In genomic region chr13:112965573-112966115, GRCh38 we compare ENCODE assay signal across 28 cellular contexts. TPM values are rescaled to one million over a fixed set of nuclear protein-coding genes. Genes with fewer than 3 reads are reported as not detected.
A peak's percentile ranks its signal among the peaks of the same experiment; 100 is the strongest.
DNase-seq lines count a peak whose midpoint lies in the region; ATAC-seq, FAIRE-seq and TF ChIP-seq lines count a peak whose summit lies in the region.
"Had no signal": no experiment of that assay in that cellular context is flagged by ENCODE, and none has a peak within 500 bp of the region (broad histone marks: within the 10 kb centered on the region; RNA-seq: fewer than 3 reads in every experiment).

No MANE protein-coding gene starts in this region.

- BruUV-seq in PC-9 (replicated peaks; lab: Mats Ljungman, UMichigan) = no TSS peak

- no peak overlapping the region for H2BK20ac ChIP-seq in H1 (ENCODE audit: low read length)

- peaks cover 5% of the 10 kb centered on the region; the same call in 1 of the 2 replicates for H3K79me1 ChIP-seq in H1 (ENCODE audit: low read depth, low read length)

- POLR2A ChIA-PET in H1 (lab: Charles Lee; ENCODE audit: partially characterized antibody) (interaction anchor here (0.9 kb wide), 1 partner anchor 8 kb away, joined by 4 read pairs; no protein-coding TSS in a partner anchor), PC-9 (lab: Charles Lee; ENCODE audit: unreplicated experiment) (no interaction called here)

- 0 out of 2 replicates have a peak overlapping the region, but pooled peaks have one; percentile 53 for H4K8ac ChIP-seq in H1 (ENCODE audit: extremely low read depth, insufficient read depth, low read length)

- no peak overlapping the region for H2BK120ac ChIP-seq in H1 (replicated peaks; ENCODE audit: low read depth, low read length)

- H3K27ac ChIP-seq in RWPE2 (ENCODE audit: poor library complexity, severe bottlenecking) (no peak overlapping the region), H1 (ENCODE audit: low read depth, low read length) (no peak overlapping the region), lower lobe of right lung (peak overlapping the region; percentile 62), gastrocnemius medialis (peak overlapping the region; percentile 26 to 76 (median 69)), PC-9 (no peak overlapping the region)
- H3K27ac ChIP-seq: colonic mucosa, tibial artery had no signal

- no peak overlapping the region for H2BK15ac ChIP-seq in H1 (ENCODE audit: low read length)

- H3K4me3 ChIP-seq in RWPE2 (ENCODE audit: severe bottlenecking) (no peak overlapping the region), H1 (ENCODE audit: extremely low read depth in 1 of 4, insufficient read depth in 2 of 4, low read depth in 3 of 4, low read length in 4 of 4) (no peak overlapping the region), lower lobe of right lung (peak overlapping the region; percentile 11), gastrocnemius medialis (peak overlapping the region in 1 of 4 donors; percentile 8), PC-9 (no peak overlapping the region)
- H3K4me3 ChIP-seq: colonic mucosa, tibial artery had no signal

- no peak overlapping the region for H3K4ac ChIP-seq in H1 (replicated peaks; ENCODE audit: insufficient read length, low read depth, low read length)

- H3K9me3 ChIP-seq in RWPE2 (ENCODE audit: severe bottlenecking) (no peaks in the 10 kb centered on the region), H1 (ENCODE audit: insufficient read depth in 2 of 2, low read depth in 1 of 2, low read length in 1 of 2) (no peaks in the 10 kb centered on the region), lower lobe of right lung (no peaks in the 10 kb centered on the region), gastrocnemius medialis (no peaks in the 10 kb centered on the region), PC-9 (ENCODE audit: insufficient read depth, low read depth) (no peaks in the 10 kb centered on the region)
- H3K9me3 ChIP-seq: colonic mucosa, tibial artery had no signal

- H3K36me3 ChIP-seq in RWPE2 (ENCODE audit: low read depth) (no peaks in the 10 kb centered on the region), H1 (ENCODE audit: control insufficient read depth in 2 of 4, insufficient read depth in 4 of 4, low read length in 3 of 4) (no peaks in the 10 kb centered on the region), lower lobe of right lung (no peaks in the 10 kb centered on the region), gastrocnemius medialis (no peaks in the 10 kb centered on the region), PC-9 (ENCODE audit: low read depth) (no peaks in the 10 kb centered on the region)
- H3K36me3 ChIP-seq: colonic mucosa, tibial artery had no signal

- no peak overlapping the region for H2BK12ac ChIP-seq in H1 (ENCODE audit: low read depth, low read length)

- 85% methylated on average over 16 of the region's 16 CpGs; no CpG with 5 or more reads in 1 of the 2 experiments for WGBS in H1 (ENCODE audit: extremely low coverage in 1 of 2, insufficient coverage in 1 of 2, insufficient read length in 1 of 2, insufficient replicate concordance in 2 of 2, low coverage in 1 of 2, low lambda C conversion rate in 2 of 2, missing lambda C conversion rate in 1 of 2), 2 experiments

- peaks cover 14% of the 10 kb centered on the region for H3K23me2 ChIP-seq in H1 (ENCODE audit: low read depth, low read length)

- CTCF ChIA-PET in H1 (lab: Charles Lee; ENCODE audit: partially characterized antibody) = interaction anchor here (0.8 to 2.6 kb wide), 4 partner anchors 33 to 92 kb away, joined by 3 to 10 read pairs (median 4); no protein-coding TSS in a partner anchor
- CTCF ChIA-PET in PC-9 (lab: Charles Lee) = no interaction called here

- TF ChIP-seq CTCF in RWPE2 (IDR thresholded peaks at IDR 0.05; ENCODE audit: poor library complexity, severe bottlenecking) = no peak
- no peak for TF ChIP-seq CTCF in H1 (IDR thresholded peaks at IDR 0.05; ENCODE audit: control extremely low read depth in 1 of 3, insufficient read depth in 1 of 3, low read depth in 1 of 3, low read length in 3 of 3)
- TF ChIP-seq CTCF in lower lobe of right lung (IDR thresholded peaks at IDR 0.05) = no peak
- no peak for TF ChIP-seq CTCF in gastrocnemius medialis (IDR thresholded peaks at IDR 0.05 in 4 of 5, conservative IDR thresholded peaks at IDR 0.05 in 1 of 5)
- TF ChIP-seq CTCF in PC-9 (conservative IDR thresholded peaks at IDR 0.05) = no peak

- ATAC-seq in RWPE2 (ENCODE audit: low read depth) = no peak
- ATAC-seq in lower lobe of right lung = no peak
- no peak for ATAC-seq in gastrocnemius medialis
- ATAC-seq in HG03378 (IDR thresholded peaks at IDR 0.05; ENCODE audit: unreplicated experiment) = no peak
- ATAC-seq: activated CD8-positive, alpha-beta T cell treated with anti-CD3 and anti-CD28 coated beads, Interleukin-2, amount 10 ng/mL, durations not matched to agents 7 days and 5 days; natural killer cell; PC-3 had no signal

- intact Hi-C loops in lower lobe of right lung (cut with DNase I) = no loop called here
- intact Hi-C loops in gastrocnemius medialis (cut with DNase I; ENCODE audit: low total_unique reads) = no loop called here
- intact Hi-C loops in PC-9 (cut with micrococcal nuclease; ENCODE audit: unreplicated experiment) = no loop called here

- DNase-seq in RWPE2 (ENCODE audit: low spot score) (peak; percentile 28), H1 (ENCODE audit: low read depth in 1 of 2, low spot score in 2 of 2) (no peak), lower lobe of right lung (peak; percentile 10), gastrocnemius medialis (peak in 1 of 2 donors; percentile 3), PC-9 (no peak), HuH-7 (ENCODE audit: low spot score) (no peak)
- DNase-seq in stimulated activated CD4-positive, alpha-beta T cell treated with anti-CD3 and anti-CD28 coated beads, Interleukin-4, amount 100 ng/mL, for 4 hours = no peak
- DNase-seq: activated CD8-positive, alpha-beta T cell treated with anti-CD3 and anti-CD28 coated beads, Interleukin-2, amount 10 ng/mL, durations not matched to agents 7 days and 5 days; activated naive CD8-positive, alpha-beta T cell treated with anti-CD3 and anti-CD28 coated beads for 36 hours; colonic mucosa; effector CD8-positive, alpha-beta T cell; EL; GOT3; KBM-7; natural killer cell; NCI-H1105; NCI-H187; NCI-H524; PC-3; SHP77 treated with DMSO at 0.1 percent for 48 hours; stimulated activated CD4-positive, alpha-beta T cell treated with anti-CD3 and anti-CD28 coated beads, Interleukin-12 subunit alpha, Interleukin-12 subunit beta, amount 100 ng/mL, for 4 hours; stimulated activated CD4-positive, alpha-beta T cell treated with anti-CD3 and anti-CD28 coated beads, Interleukin-2, amount 100 ng/mL, for 48 hours had no signal

- H4K20me1 ChIP-seq in H1 (replicated peaks in 1 of 2; ENCODE audit: control insufficient read depth in 1 of 2, insufficient read depth in 2 of 2, low read length in 2 of 2) (peaks cover 3 to 17% of the 10 kb centered on the region in 2 experiments), PC-9 (ENCODE audit: insufficient read depth) (0 out of 2 replicates have a peak, but pooled peaks cover 3% of the 10 kb centered on the region)

- no peak overlapping the region for H4K5ac ChIP-seq in H1 (ENCODE audit: insufficient read length, low read depth, low read length)

- in situ Hi-C loops in gastrocnemius medialis (cut with MboI; ENCODE audit: low sequenced_read_pairs in 4 of 4) = no loop called here

- TF ChIP-seq RAD21 in H1 (IDR thresholded peaks at IDR 0.05 in 1 of 2, conservative IDR thresholded peaks at IDR 0.05 in 1 of 2; ENCODE audit: low read depth in 2 of 2, low read length in 2 of 2) = no peak

- no peak overlapping the region for H3K56ac ChIP-seq in H1 (replicated peaks; ENCODE audit: insufficient read length, low read depth, low read length)

- no peak for TF ChIP-seq EP300 in H1 (IDR thresholded peaks at IDR 0.05; ENCODE audit: borderline replicate concordance in 1 of 2, low read depth in 2 of 2, low read length in 2 of 2)

- no peak overlapping the region for H3K18ac ChIP-seq in H1 (ENCODE audit: extremely low read depth, low read length)

- H3K9me2 ChIP-seq in PC-9 (ENCODE audit: insufficient read depth) = no peaks in the 10 kb centered on the region

- H3F3A ChIP-seq in PC-9 (ENCODE audit: insufficient read depth, low read depth) = peaks cover 32% of the 10 kb centered on the region; the same call in 1 of the 2 replicates

- H3K4me2 ChIP-seq in H1 (ENCODE audit: insufficient read depth in 1 of 2, low read depth in 2 of 2, low read length in 2 of 2) = no peak overlapping the region
- no peak overlapping the region for H3K4me2 ChIP-seq in PC-9

- no peak overlapping the region for H3K9ac ChIP-seq in H1 (replicated peaks in 1 of 4; ENCODE audit: extremely low read depth in 1 of 4, low read depth in 3 of 4, low read length in 3 of 4)

- no peak overlapping the region for H3K14ac ChIP-seq in H1 (ENCODE audit: insufficient read length)

- no peak overlapping the region for H3K23ac ChIP-seq in H1 (ENCODE audit: insufficient read length)

- FAIRE-seq in H1 (lab: Jason Lieb, UNC) = no peak
- FAIRE-seq: GM19239, HTR-8/SVneo, islet of Langerhans had no signal

- TF ChIP-seq POLR2A in H1 (IDR thresholded peaks at IDR 0.05; ENCODE audit: control extremely low read depth in 1 of 2, low read depth in 2 of 2, low read length in 2 of 2) = no peak
- no peak for TF ChIP-seq POLR2A in gastrocnemius medialis (IDR thresholded peaks at IDR 0.05)

- H3K79me2 ChIP-seq in H1 (ENCODE audit: control insufficient read depth in 1 of 2, insufficient read depth in 2 of 2, low read length in 2 of 2) (no peaks in the 10 kb centered on the region), PC-9 (ENCODE audit: low read depth) (no peaks in the 10 kb centered on the region)

- H2BK5ac ChIP-seq in H1 (ENCODE audit: low read depth, low read length) = no peak overlapping the region

- H3K4me1 ChIP-seq in RWPE2 (ENCODE audit: insufficient read depth, poor library complexity, severe bottlenecking) = no peaks in the 10 kb centered on the region
- H3K4me1 ChIP-seq in H1 (replicated peaks in 1 of 4; ENCODE audit: control insufficient read depth in 3 of 4, insufficient read depth in 4 of 4, low read length in 3 of 4) = peaks cover 0 to 3% (median under 1%) of the 10 kb centered on the region in 4 experiments; a peak in 2 of 7 replicates
- H3K4me1 ChIP-seq in lower lobe of right lung = peaks cover 20% of the 10 kb centered on the region
- H3K4me1 ChIP-seq in gastrocnemius medialis = peaks cover 4 to 8% of the 10 kb centered on the region in 2 donors
- H3K4me1 ChIP-seq in PC-9 (replicated peaks; ENCODE audit: insufficient read depth) = peaks cover 15% of the 10 kb centered on the region; the same call in 1 of the 2 replicates
- H3K4me1 ChIP-seq: colonic mucosa had no signal

- H2AFZ ChIP-seq in H1 (ENCODE audit: low read length) = no peak overlapping the region
- H2AFZ ChIP-seq in PC-9 = no peak overlapping the region

- no peak overlapping the region for H2AK5ac ChIP-seq in H1 (ENCODE audit: low read depth, low read length)

- H3K27me3 ChIP-seq in RWPE2 (ENCODE audit: insufficient read depth, poor library complexity, severe bottlenecking) (peaks cover 49% of the 10 kb centered on the region), H1 (replicated peaks in 1 of 4; ENCODE audit: control insufficient read depth in 3 of 4, extremely low read depth in 1 of 4, insufficient read depth in 3 of 4, low read length in 3 of 4) (peaks cover 0 to 8% (median 4%) of the 10 kb centered on the region in 4 experiments; a peak in 4 of 7 replicates), lower lobe of right lung (ENCODE audit: low read depth) (peaks cover 7% of the 10 kb centered on the region), gastrocnemius medialis (peaks cover 26 to 43% (median 29%) of the 10 kb centered on the region in 3 donors), PC-9 (ENCODE audit: insufficient read depth, low read depth) (no peaks in the 10 kb centered on the region)

- H4K91ac ChIP-seq in H1 (replicated peaks; ENCODE audit: insufficient read length, low read length) = no peak overlapping the region

RNA-seq across cellular contexts. Expression of gene MCF2L, which starts 3.4 kb away (rescaled TPM):
- total RNA-seq in H1 (2021; fragmentation: NEBNext Ultra II Directional; extraction: Animal tissue kit (Norgen Biotek cat#: 25700)) = 22.9 and 24.4 TPM in 2 replicates
- 10.1 and 15.9 TPM in 2 replicates for polyA plus RNA-seq in H1 (2011; rRNA removed)
- polyA plus RNA-seq in H1 (2011; cell fraction: cytosol; rRNA removed) = 13.8 TPM
- 82.6 TPM for polyA plus RNA-seq in H1 (2011; cell fraction: nucleus; rRNA removed)
- 16.2 to 22.1 TPM (median 19.9 TPM) in 4 replicates for polyA plus RNA-seq in H1 (2012, experiment 1 of 2)
- polyA plus RNA-seq in H1 (2012, experiment 2 of 2) = 10.5 TPM
- 10.9 TPM for polyA plus RNA-seq in H1 (2013, experiment 1 of 2)
- polyA plus RNA-seq in H1 (2013, experiment 2 of 2) = 11.8 TPM
- 16.6 and 19.1 TPM in 2 replicates for polyA minus RNA-seq in H1 (2011; rRNA and poly(A)+ RNA removed)
- polyA minus RNA-seq in H1 (2011; cell fraction: cytosol; rRNA and poly(A)+ RNA removed) = 18.4 TPM
- 40.8 TPM for polyA minus RNA-seq in H1 (2011; cell fraction: nucleus; rRNA and poly(A)+ RNA removed)
- total RNA-seq in lower lobe of right lung = 42.4 TPM
- 10 to 100 TPM; 16.1 to 21.2 (median 19.4) TPM for total RNA-seq in gastrocnemius medialis
- total RNA-seq in PC-9 (2021) = 21.7 and 28.2 TPM in 2 replicates
- total RNA-seq: MCF 10A had no signal

Comparison
In these comparisons a context has a peak if more than half of its experiments do, and no peak if none do; other contexts are left out.
1. DNase-seq: peak in RWPE2 (single experiment) and lower lobe of right lung (single experiment); none in H1 (0 of 2), stimulated activated CD4-positive, alpha-beta T cell treated with anti-CD3 and anti-CD28 coated beads, Interleukin-4, amount 100 ng/mL, for 4 hours (0 of 2), PC-9 (0 of 2) and HuH-7 (single experiment).
2. H3K27ac ChIP-seq: peak in lower lobe of right lung (single experiment) and gastrocnemius medialis (4 of 4); none in RWPE2 (single experiment), H1 (single experiment) and PC-9 (single experiment).